1 cellular context compared by ENCODE assay signal in the genomic region with DNA sequence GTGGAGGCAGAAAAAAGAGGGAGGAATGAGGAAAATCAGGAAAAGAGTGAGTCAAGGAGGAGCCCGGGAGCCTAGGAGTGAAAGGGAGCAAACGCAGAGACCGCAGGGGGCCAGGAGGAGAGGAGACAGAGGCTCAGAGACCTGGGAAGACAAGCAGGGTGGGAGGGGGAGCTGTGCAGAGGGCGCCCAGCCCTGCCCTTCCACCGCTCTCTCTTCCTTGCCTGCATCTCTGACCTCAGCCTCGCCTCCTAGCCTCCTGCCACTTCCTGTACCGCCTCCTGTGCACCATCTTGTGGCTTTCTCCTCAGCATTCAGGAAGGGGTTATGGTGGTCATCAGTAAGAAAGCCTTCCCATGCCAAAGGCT.
TF ChIP-seq lines count a peak whose summit lies in the region.

No MANE protein-coding gene starts in this region.

TF ChIP-seq in K562, 482 proteins besides CTCF, POLR2A, EP300 and RAD21:
- TF ChIP-seq, protein P1, sequence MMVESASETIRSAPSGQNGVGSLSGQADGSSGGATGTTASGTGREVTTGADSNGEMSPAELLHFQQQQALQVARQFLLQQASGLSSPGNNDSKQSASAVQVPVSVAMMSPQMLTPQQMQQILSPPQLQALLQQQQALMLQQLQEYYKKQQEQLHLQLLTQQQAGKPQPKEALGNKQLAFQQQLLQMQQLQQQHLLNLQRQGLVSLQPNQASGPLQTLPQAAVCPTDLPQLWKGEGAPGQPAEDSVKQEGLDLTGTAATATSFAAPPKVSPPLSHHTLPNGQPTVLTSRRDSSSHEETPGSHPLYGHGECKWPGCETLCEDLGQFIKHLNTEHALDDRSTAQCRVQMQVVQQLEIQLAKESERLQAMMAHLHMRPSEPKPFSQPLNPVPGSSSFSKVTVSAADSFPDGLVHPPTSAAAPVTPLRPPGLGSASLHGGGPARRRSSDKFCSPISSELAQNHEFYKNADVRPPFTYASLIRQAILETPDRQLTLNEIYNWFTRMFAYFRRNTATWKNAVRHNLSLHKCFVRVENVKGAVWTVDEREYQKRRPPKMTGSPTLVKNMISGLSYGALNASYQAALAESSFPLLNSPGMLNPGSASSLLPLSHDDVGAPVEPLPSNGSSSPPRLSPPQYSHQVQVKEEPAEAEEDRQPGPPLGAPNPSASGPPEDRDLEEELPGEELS (CRISPR knock-in tag; IDR thresholded peaks at IDR 0.05; ENCODE audit: borderline replicate concordance): no peak
- TF ChIP-seq SMARCA4 (IDR thresholded peaks at IDR 0.05) (no peak), GATA2 (CRISPR knock-in tag; IDR thresholded peaks at IDR 0.05) (no peak), ARHGAP35 (IDR thresholded peaks at IDR 0.05; ENCODE audit: partially characterized antibody) (peak; percentile 46), FOXK2 (conservative IDR thresholded peaks at IDR 0.05 in 1 of 2, IDR thresholded peaks at IDR 0.05 in 1 of 2; ENCODE audit: low read depth in 2 of 2) (no peak), ZNF263 (CRISPR knock-in tag; IDR thresholded peaks at IDR 0.05; ENCODE audit: borderline replicate concordance) (no peak), CHD4 (IDR thresholded peaks at IDR 0.05; ENCODE audit: insufficient read depth, insufficient replicate concordance, low read depth, low read length, poor library complexity, severe bottlenecking) (no peak), SETDB1 (IDR thresholded peaks at IDR 0.05; ENCODE audit: low read length) (no peak)
TF ChIP-seq in K562: peak in this region for 1.
